Comparison of ENCODE assay signal across 15 cellular contexts in the genomic region with DNA sequence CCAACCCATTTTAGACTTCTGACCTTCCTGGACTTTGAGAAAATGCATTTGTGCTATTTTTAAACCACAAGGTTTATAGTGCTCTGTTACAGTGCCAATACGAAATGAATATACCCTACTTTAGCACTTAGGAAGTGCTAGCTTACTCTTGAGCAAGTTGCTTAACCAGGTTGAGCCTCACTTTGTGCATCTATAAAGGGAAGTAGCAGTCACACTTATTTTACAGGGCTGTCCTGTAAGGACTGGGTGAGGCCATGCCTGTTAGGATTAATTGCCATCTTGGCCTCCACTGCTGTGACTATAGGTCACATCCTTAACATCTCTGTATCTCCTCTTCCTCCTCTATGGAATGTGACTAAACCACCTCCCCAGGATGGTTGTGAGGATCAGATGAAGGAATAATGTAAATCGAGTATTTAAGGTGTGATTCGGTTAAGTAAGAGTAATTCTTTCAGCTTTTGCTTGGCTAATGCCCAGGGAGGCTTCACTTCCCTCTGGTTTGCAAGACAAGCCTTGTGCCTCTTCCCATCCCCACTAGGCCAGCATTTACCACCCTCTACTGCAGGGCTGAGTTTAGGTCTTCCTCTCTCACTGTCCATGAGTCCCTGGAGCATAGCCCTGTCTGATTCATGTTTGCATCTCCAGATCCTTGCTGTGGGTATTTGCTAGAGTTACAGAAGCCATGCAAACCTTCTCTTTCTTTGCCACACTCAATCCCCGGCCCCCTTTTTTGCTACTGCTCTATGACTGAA.
A peak's percentile ranks its signal among the peaks of the same experiment; 100 is the strongest.
DNase-seq lines count a peak whose midpoint lies in the region; ATAC-seq and TF ChIP-seq lines count a peak whose summit lies in the region.
"Had no signal": no experiment of that assay in that cellular context is flagged by ENCODE, and none has a peak within 500 bp of the region (broad histone marks: within the 10 kb centered on the region; RNA-seq: fewer than 3 reads in every experiment).

No MANE protein-coding gene starts in this region.

- H3K27me3 ChIP-seq in neural progenitor cell (no peaks in the 10 kb centered on the region), skeletal muscle tissue (ENCODE audit: control insufficient read depth in 3 of 3, insufficient read depth in 3 of 3, low read length in 3 of 3) (no peaks in the 10 kb centered on the region)
- H3K27me3 ChIP-seq: BE2C had no signal

- H3K9me3 ChIP-seq in neural progenitor cell (ENCODE audit: low read depth), result no peaks in the 10 kb centered on the region
- H3K9me3 ChIP-seq in skeletal muscle tissue (ENCODE audit: control insufficient read depth in 3 of 3, low read length in 3 of 3), result no peaks in the 10 kb centered on the region
- H3K9me3 ChIP-seq: A549, BE2C had no signal

- H3K79me2 ChIP-seq in neural progenitor cell (ENCODE audit: low read depth), result no peaks in the 10 kb centered on the region

- H3K9me3 Mint-ChIP-seq in neural progenitor cell, result peaks cover 15% of the 10 kb centered on the region

- no peak for ATAC-seq in HG03457 (IDR thresholded peaks at IDR 0.05; ENCODE audit: unreplicated experiment)
- ATAC-seq: A549 had no signal

- H3K36me3 Mint-ChIP-seq in neural progenitor cell, result peaks cover 4% of the 10 kb centered on the region
- H3K36me3 Mint-ChIP-seq: CD4-positive, alpha-beta memory T cell had no signal

- H3K4me3 ChIP-seq in neural progenitor cell (no peak overlapping the region), skeletal muscle tissue (ENCODE audit: low read length in 3 of 3) (no peak overlapping the region)
- H3K4me3 ChIP-seq: A549 had no signal

- H3K4me3 Mint-ChIP-seq in neural progenitor cell, result no peak overlapping the region
- H3K4me3 Mint-ChIP-seq: CD4-positive, alpha-beta memory T cell; HFFc6 had no signal

- no peak overlapping the region for H3K4me2 ChIP-seq in neural progenitor cell
- H3K4me2 ChIP-seq: A549 had no signal

- no peak for TF ChIP-seq CTCF in neural progenitor cell (IDR thresholded peaks at IDR 0.05)
- no peak for TF ChIP-seq CTCF in GM13977 (IDR thresholded peaks at IDR 0.05; ENCODE audit: extremely low read depth, insufficient read depth, missing control alignments)

- no peak overlapping the region for H2AFZ ChIP-seq in neural progenitor cell (replicated peaks)

- H3F3A ChIP-seq in neural progenitor cell (ENCODE audit: low read depth), result no peaks in the 10 kb centered on the region

- no peaks in the 10 kb centered on the region for H4K20me1 ChIP-seq in neural progenitor cell (ENCODE audit: low read depth)

- H3K27me3 Mint-ChIP-seq in neural progenitor cell (ENCODE audit: insufficient read depth, low read depth), result peaks cover 3% of the 10 kb centered on the region
- H3K27me3 Mint-ChIP-seq: CD4-positive, alpha-beta memory T cell had no signal

- no peaks in the 10 kb centered on the region for H3K36me3 ChIP-seq in neural progenitor cell
- H3K36me3 ChIP-seq in skeletal muscle tissue (ENCODE audit: control insufficient read depth in 3 of 3, insufficient read depth in 3 of 3, low read length in 3 of 3), result no peaks in the 10 kb centered on the region
- H3K36me3 ChIP-seq: BE2C had no signal

- DNase-seq in NCI-H69 (lab: John Stamatoyannopoulos, UW) (peak; percentile 36), fibroblast of peridontal ligament (ENCODE audit: extremely low read depth) (peak; percentile 60), neural progenitor cell (ENCODE audit: low spot score) (no peak), T-helper 9 cell (no peak), GM13977 (ENCODE audit: low spot score) (no peak)
- DNase-seq: BE2C; CD4-positive, alpha-beta memory T cell; DMS79; HCEC 1CT; HFFc6 had no signal

- H3K27ac ChIP-seq in neural progenitor cell (no peak overlapping the region), skeletal muscle tissue (ENCODE audit: low read depth, low read length) (peak overlapping the region; percentile 44)
- H3K27ac ChIP-seq: A549, C4-2B, HL-60 had no signal

- H3K4me1 ChIP-seq in neural progenitor cell (no peaks in the 10 kb centered on the region), skeletal muscle tissue (ENCODE audit: control insufficient read depth in 3 of 3, insufficient read depth in 3 of 3, low read length in 3 of 3) (peaks cover 9 to 18% (median 11%) of the 10 kb centered on the region in 3 donors)
- H3K4me1 ChIP-seq: A549, BE2C had no signal

- in situ Hi-C loops in GM13977 (cut with MboI; ENCODE audit: low pct_unique_long_range_greater_than_20kb, low sequenced_read_pairs, unreplicated experiment), result no loop called here

- H3K27ac Mint-ChIP-seq in neural progenitor cell, result peak overlapping the region; percentile 48
- H3K27ac Mint-ChIP-seq: CD4-positive, alpha-beta memory T cell; HFFc6 had no signal

- peaks cover 15% of the 10 kb centered on the region for H3K4me1 Mint-ChIP-seq in neural progenitor cell
- H3K4me1 Mint-ChIP-seq: CD4-positive, alpha-beta memory T cell had no signal

- H3K9ac ChIP-seq in neural progenitor cell (no peak overlapping the region), skeletal muscle tissue (ENCODE audit: low read depth in 1 of 3, low read length in 3 of 3) (no peak overlapping the region)

Comparison
In these comparisons a context has a peak if more than half of its experiments do, and no peak if none do; other contexts are left out.
1. DNase-seq: peak in NCI-H69 (single experiment) and fibroblast of peridontal ligament (single experiment); none in neural progenitor cell (single experiment), T-helper 9 cell (single experiment) and GM13977 (single experiment).